Comparison of ENCODE assay signal across 16 cellular contexts in genomic region chrY:8051340-8051739, GRCh38.
"Had no signal": no experiment of that assay in that cellular context is flagged by ENCODE, and none has a peak within 500 bp of the region (broad histone marks: within the 10 kb centered on the region; RNA-seq: fewer than 3 reads in every experiment).

No MANE protein-coding gene starts in this region.

- H3K27ac ChIP-seq: HL-60 had no signal

- DNase-seq: KBM-7, NCI-H1092 treated with DMSO at 0.1 percent for 48 hours, NCI-H1436, NCI-H187, NCI-H2029, NCI-H2081 treated with DMSO at 0.1 percent for 48 hours, NCI-H2171, NCI-H446, NCI-H510A, NCI-H524 treated with DMSO at 0.1 percent for 48 hours, NCI-H69, NCI-H774, RPMI8226, SHP77, SK-N-SH had no signal
